In genomic region chr4:20544645-20545044, GRCh38 we compare ENCODE assay signal across 8 cellular contexts.
DNase-seq lines count a peak whose midpoint lies in the region; ATAC-seq and TF ChIP-seq lines count a peak whose summit lies in the region.

No MANE protein-coding gene starts in this region.

- no peak for TF ChIP-seq POLR2A in right lobe of liver (IDR thresholded peaks at IDR 0.05)

- ATAC-seq in right lobe of liver (peak; percentile 58 to 73 (median 70)), GM21515 (IDR thresholded peaks at IDR 0.05; ENCODE audit: unreplicated experiment) (no peak)

- H3K27me3 Mint-ChIP-seq in brain = no peaks in the 10 kb centered on the region

- H3K9me3 ChIP-seq in right lobe of liver = no peaks in the 10 kb centered on the region

- H3K4me1 Mint-ChIP-seq in brain = no peaks in the 10 kb centered on the region

- no peaks in the 10 kb centered on the region for H3K36me3 Mint-ChIP-seq in brain

- H3K4me3 ChIP-seq in right lobe of liver = no peak overlapping the region

- H3K27me3 ChIP-seq in right lobe of liver = no peaks in the 10 kb centered on the region

- 14% methylated on average over 3 of the region's 3 CpGs for WGBS in right lobe of liver (ENCODE audit: insufficient coverage, low coverage, low lambda C conversion rate, missing lambda C conversion rate)

- no peaks in the 10 kb centered on the region for H3K36me3 ChIP-seq in right lobe of liver

- H3K4me1 ChIP-seq in right lobe of liver = no peaks in the 10 kb centered on the region

- no peaks in the 10 kb centered on the region for H3K9me3 Mint-ChIP-seq in brain

- H3K27ac ChIP-seq in right lobe of liver = no peak overlapping the region

- no peak overlapping the region for H3K4me3 Mint-ChIP-seq in brain

- DNase-seq in DMS 273 (lab: John Stamatoyannopoulos, UW; ENCODE audit: unreplicated experiment) (peak; percentile 24), DMS 273 treated with DMSO at 0.1 percent for 48 hours (lab: John Stamatoyannopoulos, UW) (no peak), NCI-H187 treated with DMSO at 0.1 percent for 48 hours (lab: John Stamatoyannopoulos, UW) (peak; percentile 33), right lobe of liver (no peak), NCI-H1048 (lab: John Stamatoyannopoulos, UW) (no peak)
- DNase-seq in activated naive CD4-positive, alpha-beta T cell treated with Interleukin-2 at 50 U/mL for 16 hours = no peak

- no peak overlapping the region for H3K27ac Mint-ChIP-seq in brain

- intact Hi-C loops in right lobe of liver (cut with DNase I) = loop anchor here in 1 of 2 donors (10.0 kb wide), 1 partner anchor 120 kb away; no protein-coding TSS in a partner anchor

- TF ChIP-seq CTCF in brain (conservative IDR thresholded peaks at IDR 0.05) (peak; percentile 79 to 83), right lobe of liver (IDR thresholded peaks at IDR 0.05) (peak; percentile 52 to 66 (median 62))

Comparison
In these comparisons a context has a peak if more than half of its experiments do, and no peak if none do; other contexts are left out.
1. DNase-seq: peak in DMS 273 (single experiment) and NCI-H187 treated with DMSO at 0.1 percent for 48 hours (single experiment); none in DMS 273 treated with DMSO at 0.1 percent for 48 hours (single experiment), right lobe of liver (0 of 3), activated naive CD4-positive, alpha-beta T cell treated with Interleukin-2 at 50 U/mL for 16 hours (single experiment) and NCI-H1048 (single experiment).